In the genomic region with DNA sequence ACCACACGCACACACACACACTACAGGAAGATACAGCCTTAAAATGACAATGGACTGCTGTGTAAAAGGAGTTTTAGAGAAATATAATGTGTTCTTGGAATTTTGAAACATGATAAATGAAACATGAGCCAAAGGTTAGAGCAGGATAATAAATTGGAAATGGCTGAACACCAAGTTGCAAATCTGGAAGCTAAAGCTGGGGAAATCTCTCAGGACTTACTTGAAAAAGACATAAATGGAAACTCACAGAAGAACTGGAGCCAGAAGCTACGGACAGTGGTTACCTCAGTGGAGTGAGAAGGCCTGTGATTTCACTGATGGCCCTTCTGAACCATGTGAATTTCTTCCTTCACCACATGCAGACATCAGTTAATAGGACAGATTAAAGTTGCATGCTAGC, we compare ENCODE assay signal across 18 cellular contexts. TPM values are rescaled to one million over a fixed set of nuclear protein-coding genes. Genes with fewer than 3 reads are reported as not detected.
A peak's percentile ranks its signal among the peaks of the same experiment; 100 is the strongest.
DNase-seq lines count a peak whose midpoint lies in the region; ATAC-seq, FAIRE-seq and TF ChIP-seq lines count a peak whose summit lies in the region.
"Had no signal": no experiment of that assay in that cellular context is flagged by ENCODE, and none has a peak within 500 bp of the region (broad histone marks: within the 10 kb centered on the region; RNA-seq: fewer than 3 reads in every experiment).

No MANE protein-coding gene starts in this region.

- H3K27me3 ChIP-seq in adipocyte (replicated peaks; ENCODE audit: control insufficient read depth, insufficient read depth, low read length) (no peaks in the 10 kb centered on the region), gastroesophageal sphincter (no peaks in the 10 kb centered on the region), psoas muscle (ENCODE audit: insufficient read depth in 3 of 3, low read length in 2 of 3) (no peaks in the 10 kb centered on the region)

- peaks cover 18 to 19% of the 10 kb centered on the region in 2 donors for H3K4me1 Mint-ChIP-seq in natural killer cell
- H3K4me1 Mint-ChIP-seq in effector memory CD8-positive, alpha-beta T cell (ENCODE audit: low read depth in 2 of 2): peaks cover 7 to 10% of the 10 kb centered on the region in 2 donors
- H3K4me1 Mint-ChIP-seq: B cell had no signal

- H3K36me3 Mint-ChIP-seq in natural killer cell: no peaks in the 10 kb centered on the region
- no peaks in the 10 kb centered on the region for H3K36me3 Mint-ChIP-seq in effector memory CD8-positive, alpha-beta T cell (ENCODE audit: insufficient read depth)
- H3K36me3 Mint-ChIP-seq: CD14-positive monocyte had no signal

- no peak for TF ChIP-seq POLR2A in A549 (IDR thresholded peaks at IDR 0.05; ENCODE audit: low read length)
- TF ChIP-seq POLR2A in gastroesophageal sphincter (IDR thresholded peaks at IDR 0.05): no peak

- TF ChIP-seq RAD21 in A549 (conservative IDR thresholded peaks at IDR 0.05 in 1 of 2, IDR thresholded peaks at IDR 0.05 in 1 of 2): no peak

- H3K36me3 ChIP-seq in adipocyte (ENCODE audit: control insufficient read depth, insufficient read depth, low read length, severe bottlenecking): no peaks in the 10 kb centered on the region
- H3K36me3 ChIP-seq in gastroesophageal sphincter: no peaks in the 10 kb centered on the region
- H3K36me3 ChIP-seq in psoas muscle (ENCODE audit: insufficient read depth in 1 of 2, low read depth in 1 of 2): no peaks in the 10 kb centered on the region

- FAIRE-seq in A549 (lab: Jason Lieb, UNC) (no peak), GM19239 (lab: Jason Lieb, UNC) (no peak)
- FAIRE-seq: GM18507 had no signal

- no peak overlapping the region for H3K4me3 ChIP-seq in A549
- peak overlapping the region; percentile 8 for H3K4me3 ChIP-seq in adipocyte (ENCODE audit: low read length)
- H3K4me3 ChIP-seq in gastroesophageal sphincter: no peak overlapping the region
- H3K4me3 ChIP-seq in psoas muscle: no peak overlapping the region

- 97% methylated on average over 2 of the region's 2 CpGs for WGBS in A549 (ENCODE audit: missing lambda C conversion rate)
- 23 to 45% methylated on average over 2 of the region's 2 CpGs for WGBS in gastroesophageal sphincter (ENCODE audit: low coverage in 1 of 2), 2 donors
- WGBS in psoas muscle, 3 donors: 55 to 64% (median 59%) methylated on average over 2 of the region's 2 CpGs

- CTCF ChIA-PET in A549 (lab: Yijun Ruan, JAX): interaction anchor here (0.9 kb wide), 1 partner anchor 15 kb away, joined by 3 read pairs; no protein-coding TSS in a partner anchor

- POLR2A ChIA-PET in A549 (lab: Yijun Ruan, JAX): no interaction called here

- TF ChIP-seq CTCF in A549 (IDR thresholded peaks at IDR 0.05): no peak
- no peak for TF ChIP-seq CTCF in gastroesophageal sphincter (IDR thresholded peaks at IDR 0.05)
- TF ChIP-seq CTCF in psoas muscle (IDR thresholded peaks at IDR 0.05): no peak
- TF ChIP-seq CTCF in natural killer cell (IDR thresholded peaks at IDR 0.05): no peak

- H3K4me2 ChIP-seq in A549: no peak overlapping the region
- H3K4me2 ChIP-seq: SK-N-SH had no signal

- DNase-seq in A549 (ENCODE audit: low read depth in 1 of 2, low spot score in 1 of 2) (no peak), adipocyte (ENCODE audit: low read depth) (no peak), psoas muscle (no peak), natural killer cell (no peak), GM19239 (ENCODE audit: insufficient read length, low spot score) (no peak)
- DNase-seq in effector memory CD8-positive, alpha-beta T cell: no peak
- DNase-seq: 8988T, GDM1, Kasumi-1, NCI-H1694 treated with DMSO at 0.1 percent for 48 hours, SIG-M5, SK-N-SH had no signal

- H3K9me3 Mint-ChIP-seq in natural killer cell: no peaks in the 10 kb centered on the region
- H3K9me3 Mint-ChIP-seq in effector memory CD8-positive, alpha-beta T cell: no peaks in the 10 kb centered on the region

- H3K27ac Mint-ChIP-seq in natural killer cell: no peak overlapping the region
- no peak overlapping the region for H3K27ac Mint-ChIP-seq in effector memory CD8-positive, alpha-beta T cell
- H3K27ac Mint-ChIP-seq: B cell, CD14-positive monocyte had no signal

- TF ChIP-seq EP300 in A549 (IDR thresholded peaks at IDR 0.05): no peak
- TF ChIP-seq EP300 in gastroesophageal sphincter (IDR thresholded peaks at IDR 0.05): no peak

- peaks cover 0 to 6% of the 10 kb centered on the region in 2 donors for H3K27me3 Mint-ChIP-seq in natural killer cell (ENCODE audit: low read depth in 2 of 2)
- H3K27me3 Mint-ChIP-seq in effector memory CD8-positive, alpha-beta T cell: no peaks in the 10 kb centered on the region
- H3K27me3 Mint-ChIP-seq: B cell had no signal

- ATAC-seq in A549: no peak
- ATAC-seq in gastroesophageal sphincter: peak; percentile 39
- peak in 2 of 4 donors; percentile 3 to 4 for ATAC-seq in psoas muscle
- no peak for ATAC-seq in natural killer cell
- no peak for ATAC-seq in effector memory CD8-positive, alpha-beta T cell (replicated peaks)
- ATAC-seq in HG02970 (IDR thresholded peaks at IDR 0.05; ENCODE audit: low FRiP score, unreplicated experiment): no peak

- intact Hi-C loops in psoas muscle (cut with DNase I) (no loop called here), natural killer cell (cut with micrococcal nuclease) (no loop called here)

- H3K9ac ChIP-seq in adipocyte (ENCODE audit: low read length): peak overlapping the region; percentile 74
- H3K9ac ChIP-seq: SK-N-SH had no signal

- H3K27ac ChIP-seq in A549 (peak overlapping the region; percentile 30 to 77; a peak in 3 of 6 replicates), gastroesophageal sphincter (peak overlapping the region; percentile 60 to 75 (median 70)), psoas muscle (peak overlapping the region; percentile 21)

- H3K9me3 ChIP-seq in A549 (no peaks in the 10 kb centered on the region), adipocyte (ENCODE audit: control insufficient read depth, low read length) (no peaks in the 10 kb centered on the region), gastroesophageal sphincter (no peaks in the 10 kb centered on the region), psoas muscle (no peaks in the 10 kb centered on the region)
- H3K9me3 ChIP-seq: SK-N-SH had no signal

- H3K4me1 ChIP-seq in A549 (peaks cover 31% of the 10 kb centered on the region), adipocyte (ENCODE audit: control insufficient read depth, insufficient read depth, low read length) (peaks cover 60% of the 10 kb centered on the region), gastroesophageal sphincter (peaks cover 0 to 43% (median 16%) of the 10 kb centered on the region in 3 donors), psoas muscle (peaks cover 16% of the 10 kb centered on the region)

- no peak overlapping the region for H3K4me3 Mint-ChIP-seq in natural killer cell
- no peak overlapping the region for H3K4me3 Mint-ChIP-seq in effector memory CD8-positive, alpha-beta T cell
- H3K4me3 Mint-ChIP-seq: B cell, CD14-positive monocyte had no signal

TF ChIP-seq in A549, 52 proteins besides CTCF, POLR2A, EP300 and RAD21:
- TF ChIP-seq ZFP36 (IDR thresholded peaks at IDR 0.05; ENCODE audit: borderline replicate concordance, partially characterized antibody): no peak
- no peak for TF ChIP-seq EHMT2 (IDR thresholded peaks at IDR 0.05; ENCODE audit: low read depth)
- no peak for TF ChIP-seq RNF2 (IDR thresholded peaks at IDR 0.05; ENCODE audit: borderline replicate concordance, low read depth)
- no peak for TF ChIP-seq MYC (IDR thresholded peaks at IDR 0.05; ENCODE audit: borderline replicate concordance, low read length)
- no peak for TF ChIP-seq GATA3 (IDR thresholded peaks at IDR 0.05; ENCODE audit: borderline replicate concordance)
- no peak for TF ChIP-seq JUN (IDR thresholded peaks at IDR 0.05)
- TF ChIP-seq NFE2L2 (conservative IDR thresholded peaks at IDR 0.05; ENCODE audit: low read length): no peak
- no peak for TF ChIP-seq CHD4 (IDR thresholded peaks at IDR 0.05; ENCODE audit: borderline replicate concordance)
- TF ChIP-seq EHF (CRISPR knock-in tag; IDR thresholded peaks at IDR 0.05): no peak
- no peak for TF ChIP-seq HEYL (CRISPR knock-in tag; IDR thresholded peaks at IDR 0.05)
- TF ChIP-seq SREBF2 (IDR thresholded peaks at IDR 0.05): no peak
- TF ChIP-seq SMC3 (IDR thresholded peaks at IDR 0.05): no peak
- no peak for TF ChIP-seq CHD2 (IDR thresholded peaks at IDR 0.05; ENCODE audit: low read length, partially characterized antibody)
- no peak for TF ChIP-seq KDM1A (IDR thresholded peaks at IDR 0.05; ENCODE audit: low read depth)

RNA-seq across cellular contexts. Expression of a gene that starts 37.3 kb away (rescaled TPM):
- polyA plus RNA-seq in A549 (2011; rRNA removed): 5.9 and 6.0 TPM in 2 replicates
- polyA plus RNA-seq in A549 (2012; cell fraction: cytosol; rRNA removed): 7.7 and 8.2 TPM in 2 replicates
- 16.7 and 21.2 TPM in 2 replicates for polyA plus RNA-seq in A549 (2012; cell fraction: nucleus; rRNA removed)
- 6.6 to 7.6 TPM (median 6.8 TPM) in 3 replicates for polyA plus RNA-seq in A549 (2017; fragmentation: RNase III; extraction: RNeasy Plus Mini Kit Qiagen cat#74134 plus additional on column Dnase treatment)
- polyA minus RNA-seq in A549 (2011; rRNA and poly(A)+ RNA removed): 9.4 and 9.5 TPM in 2 replicates
- 10 to 100 TPM; 22.9 to 41.8 (median 24.6) TPM for total RNA-seq in gastroesophageal sphincter
- total RNA-seq in psoas muscle: under 1 TPM; 0.27 to 0.59 (median 0.44) TPM
- polyA plus RNA-seq in psoas muscle: under 1 TPM; 0.08 to 0.60 (median 0.14) TPM
- total RNA-seq in natural killer cell: 10 to 100 TPM; 50.1 to 67.0 (median 51.2) TPM
- total RNA-seq: MCF 10A had no signal
- polyA plus RNA-seq: SK-N-SH had no signal

Comparison
In these comparisons a context has a peak if more than half of its experiments do, and no peak if none do; other contexts are left out.
1. RNA of a gene that starts 37.3 kb away (total RNA-seq): 50.1 to 67.0 TPM in natural killer cell and 22.9 to 41.8 TPM in gastroesophageal sphincter; 0.27 to 0.59 TPM in psoas muscle; every median in the first group is over 10 times any median in the second.
2. Peak in every context shown above with its lines, with median percentiles within 50 percentile points of each other: H3K27ac ChIP-seq.